Comparison of ENCODE assay signal across 1 cellular context in the genomic region with DNA sequence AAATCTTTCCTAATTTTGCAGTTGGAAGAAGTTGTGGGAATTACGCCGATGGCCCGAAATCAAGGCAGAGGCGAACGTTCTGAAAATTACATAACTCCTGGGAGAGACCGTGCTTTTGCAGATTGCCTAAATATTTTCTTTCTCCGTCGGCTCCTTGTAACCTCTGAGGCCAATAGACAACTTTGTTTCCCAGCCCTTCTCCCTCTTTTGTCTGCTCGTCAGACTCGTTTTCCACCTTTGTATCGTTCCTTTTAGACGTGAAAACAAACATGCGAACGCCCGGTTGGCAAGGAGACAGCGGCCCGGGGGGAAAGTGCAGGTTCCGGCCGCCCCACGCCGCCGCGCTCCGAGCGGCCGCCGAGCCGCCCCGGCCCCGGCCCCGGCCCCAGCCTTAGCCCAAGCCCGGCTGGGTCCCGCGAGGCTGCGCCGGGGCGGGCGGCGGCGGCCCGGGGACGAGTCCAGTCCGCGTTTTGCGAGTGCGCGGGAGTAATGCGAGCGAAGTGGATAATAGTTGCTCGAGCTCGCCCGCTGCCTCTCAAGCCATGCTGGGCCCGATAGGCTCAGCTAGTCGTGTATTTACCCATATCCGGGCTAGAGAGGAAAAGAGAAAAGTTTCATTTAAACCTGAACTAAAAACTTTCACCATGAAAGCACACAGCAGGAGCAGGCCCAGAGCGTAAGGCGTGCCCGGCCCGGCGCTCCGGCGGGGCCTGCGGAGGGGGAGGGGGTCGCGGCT.
TF ChIP-seq lines count a peak whose summit lies in the region.

TSS of gene ARID1B (plus strand) at position 538 of the 736 bp plus-strand sequence. CDS start 303 bp downstream, outside the sequence.

TF ChIP-seq in K562, 482 proteins besides CTCF, POLR2A, EP300 and RAD21 (continued from another document and continues in another):
- TF ChIP-seq SRSF9 (IDR thresholded peaks at IDR 0.05; ENCODE audit: borderline replicate concordance, low read depth, low read length) = no peak
- peak in 1 of 2 experiments; percentile 6; a peak in 1 of 4 replicates for TF ChIP-seq KDM1A (IDR thresholded peaks at IDR 0.05)
- TF ChIP-seq KLF13 (tag; IDR thresholded peaks at IDR 0.05; ENCODE audit: borderline replicate concordance, low read depth) = peak; percentile 32; the same call in 1 of the 2 replicates
- no peak for TF ChIP-seq ZNF830 (CRISPR knock-in tag; IDR thresholded peaks at IDR 0.05)
- TF ChIP-seq KDM4B (IDR thresholded peaks at IDR 0.05; ENCODE audit: borderline replicate concordance in 2 of 2, low read depth in 1 of 2) = 0 out of 4 replicates have a peak, but pooled peaks of 1 of the 2 experiments have one; percentile 54
- TF ChIP-seq ZNF586 (CRISPR knock-in tag; conservative IDR thresholded peaks at IDR 0.05) = peak; percentile 61; the same call in 1 of the 2 replicates
- no peak for TF ChIP-seq ZNF324 (CRISPR knock-in tag; IDR thresholded peaks at IDR 0.05)
- TF ChIP-seq ARID1B (IDR thresholded peaks at IDR 0.05) = no peak
- TF ChIP-seq HOXB6 (CRISPR knock-in tag; IDR thresholded peaks at IDR 0.05; ENCODE audit: borderline replicate concordance) = no peak
- no peak for TF ChIP-seq CAMTA2 (CRISPR knock-in tag; conservative IDR thresholded peaks at IDR 0.05)
- TF ChIP-seq ZNF175 (CRISPR knock-in tag; IDR thresholded peaks at IDR 0.05; ENCODE audit: low read depth) = no peak
- TF ChIP-seq EWSR1 (IDR thresholded peaks at IDR 0.05; ENCODE audit: borderline replicate concordance, low read depth, partially characterized antibody) = no peak
- TF ChIP-seq PTRF (tag; IDR thresholded peaks at IDR 0.05) = no peak
- TF ChIP-seq NFE2L1 (tag; IDR thresholded peaks at IDR 0.05; ENCODE audit: borderline replicate concordance, low read depth) = no peak
- peak; percentile 74 for TF ChIP-seq RBM22 (IDR thresholded peaks at IDR 0.05; ENCODE audit: low read depth, low read length, poor library complexity, severe bottlenecking)
- TF ChIP-seq, protein P1, sequence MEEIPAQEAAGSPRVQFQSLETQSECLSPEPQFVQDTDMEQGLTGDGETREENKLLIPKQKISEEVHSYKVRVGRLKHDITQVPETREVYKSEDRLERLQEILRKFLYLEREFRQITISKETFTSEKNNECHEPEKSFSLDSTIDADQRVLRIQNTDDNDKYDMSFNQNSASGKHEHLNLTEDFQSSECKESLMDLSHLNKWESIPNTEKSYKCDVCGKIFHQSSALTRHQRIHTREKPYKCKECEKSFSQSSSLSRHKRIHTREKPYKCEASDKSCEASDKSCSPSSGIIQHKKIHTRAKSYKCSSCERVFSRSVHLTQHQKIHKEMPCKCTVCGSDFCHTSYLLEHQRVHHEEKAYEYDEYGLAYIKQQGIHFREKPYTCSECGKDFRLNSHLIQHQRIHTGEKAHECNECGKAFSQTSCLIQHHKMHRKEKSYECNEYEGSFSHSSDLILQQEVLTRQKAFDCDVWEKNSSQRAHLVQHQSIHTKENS (CRISPR knock-in tag; IDR thresholded peaks at IDR 0.05) = no peak
- peak; percentile 29 for TF ChIP-seq BRD9 (IDR thresholded peaks at IDR 0.05; ENCODE audit: low read depth, partially characterized antibody)
- peak; percentile 65 to 75 for TF ChIP-seq NRF1 (conservative IDR thresholded peaks at IDR 0.05 in 1 of 2, IDR thresholded peaks at IDR 0.05 in 1 of 2)
- TF ChIP-seq EGR1 (conservative IDR thresholded peaks at IDR 0.05) = 0 out of 2 replicates have a peak, but pooled peaks have one; percentile 20
- peak; percentile 44; the same call in 1 of the 2 replicates for TF ChIP-seq CREM (IDR thresholded peaks at IDR 0.05; ENCODE audit: low read depth)
- TF ChIP-seq, protein P2, sequence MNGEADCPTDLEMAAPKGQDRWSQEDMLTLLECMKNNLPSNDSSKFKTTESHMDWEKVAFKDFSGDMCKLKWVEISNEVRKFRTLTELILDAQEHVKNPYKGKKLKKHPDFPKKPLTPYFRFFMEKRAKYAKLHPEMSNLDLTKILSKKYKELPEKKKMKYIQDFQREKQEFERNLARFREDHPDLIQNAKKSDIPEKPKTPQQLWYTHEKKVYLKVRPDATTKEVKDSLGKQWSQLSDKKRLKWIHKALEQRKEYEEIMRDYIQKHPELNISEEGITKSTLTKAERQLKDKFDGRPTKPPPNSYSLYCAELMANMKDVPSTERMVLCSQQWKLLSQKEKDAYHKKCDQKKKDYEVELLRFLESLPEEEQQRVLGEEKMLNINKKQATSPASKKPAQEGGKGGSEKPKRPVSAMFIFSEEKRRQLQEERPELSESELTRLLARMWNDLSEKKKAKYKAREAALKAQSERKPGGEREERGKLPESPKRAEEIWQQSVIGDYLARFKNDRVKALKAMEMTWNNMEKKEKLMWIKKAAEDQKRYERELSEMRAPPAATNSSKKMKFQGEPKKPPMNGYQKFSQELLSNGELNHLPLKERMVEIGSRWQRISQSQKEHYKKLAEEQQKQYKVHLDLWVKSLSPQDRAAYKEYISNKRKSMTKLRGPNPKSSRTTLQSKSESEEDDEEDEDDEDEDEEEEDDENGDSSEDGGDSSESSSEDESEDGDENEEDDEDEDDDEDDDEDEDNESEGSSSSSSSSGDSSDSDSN (IDR thresholded peaks at IDR 0.05; ENCODE audit: borderline replicate concordance in 1 of 2, low read depth in 2 of 2, low read length in 2 of 2) = peak; percentile 92 to 94
- 0 out of 2 replicates have a peak, but pooled peaks have one; percentile 24 for TF ChIP-seq RHOXF2B (CRISPR knock-in tag; conservative IDR thresholded peaks at IDR 0.05)
- TF ChIP-seq CEBPG (CRISPR knock-in tag; IDR thresholded peaks at IDR 0.05) = no peak
- TF ChIP-seq CEBPG (tag; conservative IDR thresholded peaks at IDR 0.05 in 1 of 2, IDR thresholded peaks at IDR 0.05 in 1 of 2) = peak in 1 of 2 experiments; percentile 67; a peak in 2 of 4 replicates
- no peak for TF ChIP-seq XRCC4 (IDR thresholded peaks at IDR 0.05; ENCODE audit: extremely low read depth, insufficient read depth, insufficient read length)
- TF ChIP-seq ZNF766 (CRISPR knock-in tag; conservative IDR thresholded peaks at IDR 0.05) = 0 out of 2 replicates have a peak, but pooled peaks have one; percentile 36
- TF ChIP-seq SUPT5H (IDR thresholded peaks at IDR 0.05) = peak; percentile 62
- TF ChIP-seq HDAC3 (IDR thresholded peaks at IDR 0.05; ENCODE audit: borderline replicate concordance, partially characterized antibody) = no peak
- no peak for TF ChIP-seq ELF4 (CRISPR knock-in tag; IDR thresholded peaks at IDR 0.05)
- no peak for TF ChIP-seq FOXM1 (IDR thresholded peaks at IDR 0.05; ENCODE audit: low read depth)
- no peak for TF ChIP-seq FOXM1 (CRISPR knock-in tag; IDR thresholded peaks at IDR 0.05; ENCODE audit: low read depth)
- 0 out of 2 replicates have a peak, but pooled peaks have one; percentile 66 for TF ChIP-seq SRSF3 (IDR thresholded peaks at IDR 0.05; ENCODE audit: insufficient read depth, low read length)
- no peak for TF ChIP-seq CBFA2T3 (IDR thresholded peaks at IDR 0.05)
- no peak for TF ChIP-seq FOXJ3 (CRISPR knock-in tag; IDR thresholded peaks at IDR 0.05)
- no peak for TF ChIP-seq TCF7L2 (IDR thresholded peaks at IDR 0.05; ENCODE audit: low read depth, low read length)
- TF ChIP-seq HMGN3 (IDR thresholded peaks at IDR 0.05; ENCODE audit: borderline replicate concordance, extremely low read depth, insufficient read length, low read depth, low read length) = peak; percentile 23
- TF ChIP-seq ZNF212 (CRISPR knock-in tag; IDR thresholded peaks at IDR 0.05) = 0 out of 2 replicates have a peak, but pooled peaks have one; percentile 50
- no peak for TF ChIP-seq ZNF445 (CRISPR knock-in tag; IDR thresholded peaks at IDR 0.05; ENCODE audit: low read depth)
- TF ChIP-seq TBP (optimal IDR thresholded peaks at IDR 0.05; ENCODE audit: low read depth, low read length) = peak; percentile 79
- no peak for TF ChIP-seq ZNF274 (IDR thresholded peaks at IDR 0.05; ENCODE audit: borderline replicate concordance, low read depth, low read length)
- TF ChIP-seq C11orf30 (IDR thresholded peaks at IDR 0.05; ENCODE audit: low read depth) = no peak
- TF ChIP-seq ZNF24 (IDR thresholded peaks at IDR 0.05) = 0 out of 2 replicates have a peak, but pooled peaks have one; percentile 32
- TF ChIP-seq, protein P3, sequence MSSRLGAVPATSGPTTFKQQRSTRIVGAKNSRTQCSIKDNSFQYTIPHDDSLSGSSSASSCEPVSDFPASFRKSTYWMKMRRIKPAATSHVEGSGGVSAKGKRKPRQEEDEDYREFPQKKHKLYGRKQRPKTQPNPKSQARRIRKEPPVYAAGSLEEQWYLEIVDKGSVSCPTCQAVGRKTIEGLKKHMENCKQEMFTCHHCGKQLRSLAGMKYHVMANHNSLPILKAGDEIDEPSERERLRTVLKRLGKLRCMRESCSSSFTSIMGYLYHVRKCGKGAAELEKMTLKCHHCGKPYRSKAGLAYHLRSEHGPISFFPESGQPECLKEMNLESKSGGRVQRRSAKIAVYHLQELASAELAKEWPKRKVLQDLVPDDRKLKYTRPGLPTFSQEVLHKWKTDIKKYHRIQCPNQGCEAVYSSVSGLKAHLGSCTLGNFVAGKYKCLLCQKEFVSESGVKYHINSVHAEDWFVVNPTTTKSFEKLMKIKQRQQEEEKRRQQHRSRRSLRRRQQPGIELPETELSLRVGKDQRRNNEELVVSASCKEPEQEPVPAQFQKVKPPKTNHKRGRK (tag; IDR thresholded peaks at IDR 0.05) = no peak
- TF ChIP-seq ZNF239 (CRISPR knock-in tag; IDR thresholded peaks at IDR 0.05) = 0 out of 2 replicates have a peak, but pooled peaks have one; percentile 24
- no peak for TF ChIP-seq MYBL2 (IDR thresholded peaks at IDR 0.05; ENCODE audit: low read depth)
- TF ChIP-seq MYBL2 (CRISPR knock-in tag; IDR thresholded peaks at IDR 0.05; ENCODE audit: borderline replicate concordance) = no peak
- TF ChIP-seq ZNF644 (tag; IDR thresholded peaks at IDR 0.05; ENCODE audit: low read depth) = peak; percentile 66
- no peak for TF ChIP-seq TFE3 (CRISPR knock-in tag; IDR thresholded peaks at IDR 0.05)
- no peak for TF ChIP-seq PTTG1 (tag; IDR thresholded peaks at IDR 0.05; ENCODE audit: low read depth)
- TF ChIP-seq HDAC2 (IDR thresholded peaks at IDR 0.05) = no peak; the same call in 1 of the 2 replicates
- no peak for TF ChIP-seq RBM39 (optimal IDR thresholded peaks at IDR 0.05; ENCODE audit: low read depth, low read length)
- peak; percentile 88 for TF ChIP-seq MYC (IDR thresholded peaks at IDR 0.05; ENCODE audit: low read depth, low read length)
- TF ChIP-seq MYC (CRISPR knock-in tag; IDR thresholded peaks at IDR 0.05; ENCODE audit: borderline replicate concordance, low read depth) = no peak
- TF ChIP-seq MCM2 (IDR thresholded peaks at IDR 0.05; ENCODE audit: low read depth) = no peak
- peak; percentile 40; the same call in 1 of the 2 replicates for TF ChIP-seq OTX1 (CRISPR knock-in tag; IDR thresholded peaks at IDR 0.05)
- peak; percentile 60; the same call in 1 of the 2 replicates for TF ChIP-seq ZBTB17 (CRISPR knock-in tag; IDR thresholded peaks at IDR 0.05)
- no peak for TF ChIP-seq THAP12 (CRISPR knock-in tag; IDR thresholded peaks at IDR 0.05)
- no peak for TF ChIP-seq FOXK2 (conservative IDR thresholded peaks at IDR 0.05 in 1 of 2, IDR thresholded peaks at IDR 0.05 in 1 of 2; ENCODE audit: low read depth in 2 of 2)
- TF ChIP-seq HNRNPL (IDR thresholded peaks at IDR 0.05; ENCODE audit: low read depth, low read length) = 0 out of 2 replicates have a peak, but pooled peaks have one; percentile 4
- TF ChIP-seq ZNF551 (CRISPR knock-in tag; IDR thresholded peaks at IDR 0.05) = no peak
- no peak for TF ChIP-seq XRCC3 (IDR thresholded peaks at IDR 0.05)
- TF ChIP-seq ZNF695 (CRISPR knock-in tag; IDR thresholded peaks at IDR 0.05) = no peak
- TF ChIP-seq RBBP5 (IDR thresholded peaks at IDR 0.05; ENCODE audit: borderline replicate concordance, insufficient read depth, low read length, poor library complexity, severe bottlenecking) = peak; percentile 85
- TF ChIP-seq HOMEZ (CRISPR knock-in tag; IDR thresholded peaks at IDR 0.05) = no peak
- TF ChIP-seq MXI1 (IDR thresholded peaks at IDR 0.05; ENCODE audit: low read depth, low read length) = no peak
- TF ChIP-seq ZKSCAN3 (CRISPR knock-in tag; IDR thresholded peaks at IDR 0.05) = no peak
- TF ChIP-seq TOE1 (IDR thresholded peaks at IDR 0.05; ENCODE audit: borderline replicate concordance) = peak; percentile 39; the same call in 1 of the 2 replicates
- TF ChIP-seq TOE1 (CRISPR knock-in tag; IDR thresholded peaks at IDR 0.05; ENCODE audit: borderline replicate concordance, low read depth) = no peak
